ENCODE assay signal across 1 cellular context in the genomic region with DNA sequence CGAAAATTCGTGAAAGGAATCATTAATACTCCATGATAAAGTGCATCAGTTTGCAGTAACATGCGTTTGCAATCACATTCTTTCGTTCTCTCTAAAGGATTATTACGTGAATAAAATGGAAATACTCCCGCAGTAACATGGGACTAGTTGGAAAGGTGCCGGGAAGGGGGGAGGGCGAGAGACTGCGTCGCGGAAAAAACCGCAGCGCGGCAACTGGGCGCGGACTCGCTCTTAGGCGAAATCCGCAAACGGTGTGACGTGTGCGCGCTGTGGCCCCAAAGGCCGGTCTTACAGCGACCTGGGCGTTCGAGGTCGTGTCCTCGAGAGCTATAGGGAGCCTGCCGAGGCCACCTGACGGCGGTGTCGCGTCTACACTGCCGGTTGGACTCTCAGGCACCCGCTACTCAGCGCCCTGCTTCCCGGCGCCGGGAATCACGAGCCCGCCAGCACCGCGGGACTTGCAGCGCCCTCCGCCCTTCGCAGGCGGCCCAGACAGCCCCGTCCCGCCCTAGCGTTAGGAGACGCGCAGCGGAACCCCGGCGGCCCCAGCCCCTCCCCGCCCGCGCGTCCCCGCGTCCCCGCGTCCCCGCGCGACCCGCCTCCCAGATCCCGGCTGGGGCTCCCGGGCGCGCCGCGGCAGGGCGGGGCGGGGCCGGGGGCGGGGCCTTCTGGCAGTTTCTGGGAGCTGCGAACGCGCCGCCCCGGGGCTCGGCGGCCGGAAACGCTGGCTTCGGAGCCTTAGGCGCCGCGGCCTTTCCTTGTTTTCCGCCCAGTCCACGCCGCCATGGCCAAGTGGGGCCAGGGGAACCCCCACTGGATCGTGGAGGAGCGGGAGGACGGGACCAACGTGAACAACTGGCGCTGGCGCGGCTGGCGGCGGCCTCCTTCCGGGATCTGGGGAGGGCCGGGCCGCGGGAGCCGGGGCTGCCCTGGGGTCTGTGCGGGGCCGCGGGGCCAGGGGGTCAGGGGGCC.
A peak's percentile ranks its signal among the peaks of the same experiment; 100 is the strongest.
TF ChIP-seq lines count a peak whose summit lies in the region.

No MANE protein-coding gene starts in this region.

TF ChIP-seq in HCT116, 20 proteins besides CTCF, POLR2A, EP300 and RAD21 (continued from another document):
- TF ChIP-seq CEBPB (IDR thresholded peaks at IDR 0.05; ENCODE audit: low read depth): no peak
- no peak; the same call in 1 of the 2 replicates for TF ChIP-seq ELF1 (IDR thresholded peaks at IDR 0.05; ENCODE audit: borderline replicate concordance, low read depth)
- TF ChIP-seq SIN3A (IDR thresholded peaks at IDR 0.05; ENCODE audit: low read depth): peak; percentile 52
- TF ChIP-seq EZH2phosphoT487 (IDR thresholded peaks at IDR 0.05; ENCODE audit: borderline replicate concordance): no peak
- peak; percentile 93 for TF ChIP-seq ZFX (IDR thresholded peaks at IDR 0.05)
- TF ChIP-seq, protein P1, sequence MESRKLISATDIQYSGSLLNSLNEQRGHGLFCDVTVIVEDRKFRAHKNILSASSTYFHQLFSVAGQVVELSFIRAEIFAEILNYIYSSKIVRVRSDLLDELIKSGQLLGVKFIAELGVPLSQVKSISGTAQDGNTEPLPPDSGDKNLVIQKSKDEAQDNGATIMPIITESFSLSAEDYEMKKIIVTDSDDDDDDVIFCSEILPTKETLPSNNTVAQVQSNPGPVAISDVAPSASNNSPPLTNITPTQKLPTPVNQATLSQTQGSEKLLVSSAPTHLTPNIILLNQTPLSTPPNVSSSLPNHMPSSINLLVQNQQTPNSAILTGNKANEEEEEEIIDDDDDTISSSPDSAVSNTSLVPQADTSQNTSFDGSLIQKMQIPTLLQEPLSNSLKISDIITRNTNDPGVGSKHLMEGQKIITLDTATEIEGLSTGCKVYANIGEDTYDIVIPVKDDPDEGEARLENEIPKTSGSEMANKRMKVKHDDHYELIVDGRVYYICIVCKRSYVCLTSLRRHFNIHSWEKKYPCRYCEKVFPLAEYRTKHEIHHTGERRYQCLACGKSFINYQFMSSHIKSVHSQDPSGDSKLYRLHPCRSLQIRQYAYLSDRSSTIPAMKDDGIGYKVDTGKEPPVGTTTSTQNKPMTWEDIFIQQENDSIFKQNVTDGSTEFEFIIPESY (IDR thresholded peaks at IDR 0.05; ENCODE audit: extremely low read depth, insufficient replicate concordance, low read length): peak; percentile 84
- TF ChIP-seq, protein P2, sequence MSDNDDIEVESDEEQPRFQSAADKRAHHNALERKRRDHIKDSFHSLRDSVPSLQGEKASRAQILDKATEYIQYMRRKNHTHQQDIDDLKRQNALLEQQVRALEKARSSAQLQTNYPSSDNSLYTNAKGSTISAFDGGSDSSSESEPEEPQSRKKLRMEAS (IDR thresholded peaks at IDR 0.05): peak; percentile 85
- TF ChIP-seq TCF7L2 (IDR thresholded peaks at IDR 0.05; ENCODE audit: borderline replicate concordance, extremely low read depth, insufficient read depth, insufficient read length): no peak
- TF ChIP-seq, protein P3, sequence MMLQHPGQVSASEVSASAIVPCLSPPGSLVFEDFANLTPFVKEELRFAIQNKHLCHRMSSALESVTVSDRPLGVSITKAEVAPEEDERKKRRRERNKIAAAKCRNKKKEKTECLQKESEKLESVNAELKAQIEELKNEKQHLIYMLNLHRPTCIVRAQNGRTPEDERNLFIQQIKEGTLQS (IDR thresholded peaks at IDR 0.05): no peak
- TF ChIP-seq SRF (IDR thresholded peaks at IDR 0.05; ENCODE audit: low read depth): no peak
- TF ChIP-seq EZH2 (IDR thresholded peaks at IDR 0.05): no peak
- TF ChIP-seq POLR2AphosphoS5 (IDR thresholded peaks at IDR 0.05; ENCODE audit: low read depth, low read length): peak; percentile 96
- TF ChIP-seq EGR1 (IDR thresholded peaks at IDR 0.05; ENCODE audit: low read depth): no peak
